Comparison of ENCODE assay signal across 1 cellular context in genomic region chr5:76620166-76620565, GRCh38.
TF ChIP-seq lines count a peak whose summit lies in the region.

No MANE protein-coding gene starts in this region.

TF ChIP-seq in WTC11, 78 proteins besides CTCF, POLR2A, EP300 and RAD21 (continued from another document):
- TF ChIP-seq E2F1 (CRISPR knock-in tag; IDR thresholded peaks at IDR 0.05) (no peak), FOXP4 (CRISPR knock-in tag; IDR thresholded peaks at IDR 0.05) (no peak), KAT7 (CRISPR knock-in tag; IDR thresholded peaks at IDR 0.05; ENCODE audit: borderline replicate concordance) (no peak), ZSCAN18 (CRISPR knock-in tag; IDR thresholded peaks at IDR 0.05) (no peak), ETV6 (CRISPR knock-in tag; IDR thresholded peaks at IDR 0.05) (no peak), ZNF671 (CRISPR knock-in tag; IDR thresholded peaks at IDR 0.05) (no peak), ERG (CRISPR knock-in tag; IDR thresholded peaks at IDR 0.05) (no peak), EMX1 (CRISPR knock-in tag; IDR thresholded peaks at IDR 0.05) (no peak), ZNF219 (CRISPR knock-in tag; IDR thresholded peaks at IDR 0.05; ENCODE audit: borderline replicate concordance) (no peak), ZNF138 (CRISPR knock-in tag; conservative IDR thresholded peaks at IDR 0.05) (no peak)
